In the genomic region with DNA sequence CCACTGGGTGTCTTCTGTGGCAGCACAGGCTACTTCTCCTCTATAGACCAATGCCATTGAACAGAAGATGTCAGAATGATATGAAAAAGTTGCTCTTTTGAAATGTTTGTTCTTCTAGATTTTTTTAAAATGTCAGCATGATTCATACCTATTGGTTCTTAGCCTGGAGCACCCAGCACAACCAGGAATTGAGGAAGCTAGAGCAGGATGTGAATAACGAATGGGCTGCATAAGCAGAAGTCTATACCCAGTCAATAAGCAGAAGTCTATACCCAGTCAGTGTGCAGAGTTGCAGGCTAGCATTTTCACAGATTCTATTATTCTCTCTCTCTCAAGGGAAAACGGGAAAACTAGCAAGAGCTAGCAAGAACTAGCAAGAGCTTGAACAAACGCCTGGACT, we compare ENCODE assay signal across 23 cellular contexts.
DNase-seq lines count a peak whose midpoint lies in the region; ATAC-seq, FAIRE-seq and TF ChIP-seq lines count a peak whose summit lies in the region.
"Had no signal": no experiment of that assay in that cellular context is flagged by ENCODE, and none has a peak within 500 bp of the region (broad histone marks: within the 10 kb centered on the region; RNA-seq: fewer than 3 reads in every experiment).

No MANE protein-coding gene starts in this region.

- no peaks in the 10 kb centered on the region for H3K27me3 Mint-ChIP-seq in activated T-cell treated with anti-CD3 and anti-CD28 coated beads, Interleukin-2, amount 50 U/mL, for 72 hours (ENCODE audit: low read depth)
- H3K27me3 Mint-ChIP-seq: activated CD4-positive, alpha-beta T cell treated with anti-CD3 and anti-CD28 coated beads, Interleukin-2, amount 10 ng/mL, durations not matched to agents 7 days and 5 days had no signal

- H3K9me3 ChIP-seq in endothelial cell of umbilical vein (replicated peaks; ENCODE audit: control insufficient read depth, insufficient read depth, low read length): no peaks in the 10 kb centered on the region
- no peaks in the 10 kb centered on the region for H3K9me3 ChIP-seq in prostate gland
- H3K9me3 ChIP-seq: BLaER1 treated with 17β-estradiol and CSF1 and Interleukin-3, amounts not matched to agents 10 nM and 100 nM; HAP-1; neutrophil; right atrium auricular region; tibial nerve had no signal

- H3K27ac ChIP-seq in endothelial cell of umbilical vein (ENCODE audit: insufficient read depth, low read depth, low read length): no peak overlapping the region
- H3K27ac ChIP-seq in prostate gland: no peak overlapping the region
- H3K27ac ChIP-seq: coronary artery, neutrophil, right atrium auricular region, tibial nerve had no signal

- no peaks in the 10 kb centered on the region for H3K9me1 ChIP-seq in endothelial cell of umbilical vein (replicated peaks; ENCODE audit: control insufficient read depth, extremely low read depth, insufficient read depth, low read length)

- H3K27me3 ChIP-seq in endothelial cell of umbilical vein (ENCODE audit: control insufficient read depth in 2 of 2, insufficient read depth in 2 of 2, low read length in 2 of 2): no peaks in the 10 kb centered on the region
- H3K27me3 ChIP-seq in prostate gland (replicated peaks; ENCODE audit: insufficient read depth): no peaks in the 10 kb centered on the region
- H3K27me3 ChIP-seq: BLaER1 treated with 17β-estradiol and CSF1 and Interleukin-3, amounts not matched to agents 10 nM and 100 nM; neutrophil; right atrium auricular region; tibial nerve had no signal

- intact Hi-C loops in endothelial cell of umbilical vein (cut with micrococcal nuclease) (no loop called here), prostate gland (cut with DNase I) (no loop called here)

- peaks cover 1 to 4% of the 10 kb centered on the region in 2 donors for H3K9me3 Mint-ChIP-seq in activated T-cell treated with anti-CD3 and anti-CD28 coated beads, Interleukin-2, amount 50 U/mL, for 72 hours

- no peaks in the 10 kb centered on the region for H3K36me3 ChIP-seq in endothelial cell of umbilical vein (ENCODE audit: control insufficient read depth in 2 of 2, extremely low read depth in 1 of 2, insufficient read depth in 2 of 2, low read length in 2 of 2)
- H3K36me3 ChIP-seq in prostate gland: no peaks in the 10 kb centered on the region
- H3K36me3 ChIP-seq: HAP-1, neutrophil, right atrium auricular region, tibial nerve had no signal

- ATAC-seq in activated T-cell treated with anti-CD3 and anti-CD28 coated beads, Interleukin-2, amount 50 U/mL, for 72 hours (replicated peaks in 1 of 2): no peak
- ATAC-seq: SK-N-SH treated with all-trans-retinoic acid at 6 μM for 48 hours had no signal

- no peaks in the 10 kb centered on the region for H3K4me1 ChIP-seq in endothelial cell of umbilical vein (ENCODE audit: control insufficient read depth, extremely low read depth, insufficient read depth, low read length)
- H3K4me1 ChIP-seq in prostate gland (replicated peaks): no peaks in the 10 kb centered on the region
- H3K4me1 ChIP-seq: right atrium auricular region, tibial nerve had no signal

- H4K20me1 ChIP-seq in endothelial cell of umbilical vein (replicated peaks; ENCODE audit: control insufficient read depth, extremely low read depth, insufficient read depth, low read length): no peaks in the 10 kb centered on the region
- H4K20me1 ChIP-seq: BLaER1 treated with 17β-estradiol and CSF1 and Interleukin-3, amounts not matched to agents 10 nM and 100 nM had no signal

- H3K4me2 ChIP-seq in endothelial cell of umbilical vein (ENCODE audit: insufficient read depth, low read length): no peak overlapping the region

- dilution Hi-C loops in endothelial cell of umbilical vein (cut with MboI; ENCODE audit: extremely low pct_ligation_motif_present, low sequenced_read_pairs): no loop called here

- CTCF ChIA-PET in endothelial cell of umbilical vein (lab: Charles Lee): no interaction called here

- TF ChIP-seq CTCF in endothelial cell of umbilical vein (IDR thresholded peaks at IDR 0.05; ENCODE audit: extremely low read depth in 1 of 2, insufficient read depth in 1 of 2, low read depth in 1 of 2, low read length in 2 of 2): no peak
- TF ChIP-seq CTCF in prostate gland (IDR thresholded peaks at IDR 0.05): no peak

- H3K4me1 Mint-ChIP-seq in activated T-cell treated with anti-CD3 and anti-CD28 coated beads, Interleukin-2, amount 50 U/mL, for 72 hours (ENCODE audit: low read depth): no peaks in the 10 kb centered on the region
- H3K4me1 Mint-ChIP-seq: activated CD4-positive, alpha-beta T cell treated with anti-CD3 and anti-CD28 coated beads, Interleukin-2, amount 10 ng/mL, durations not matched to agents 7 days and 5 days had no signal

- no peaks in the 10 kb centered on the region for H3K36me3 Mint-ChIP-seq in activated T-cell treated with anti-CD3 and anti-CD28 coated beads, Interleukin-2, amount 50 U/mL, for 72 hours (ENCODE audit: insufficient read depth in 2 of 2)

- TF ChIP-seq POLR2A in endothelial cell of umbilical vein (IDR thresholded peaks at IDR 0.05; ENCODE audit: low read depth, low read length) (no peak), prostate gland (IDR thresholded peaks at IDR 0.05) (no peak)

- POLR2A ChIA-PET in endothelial cell of umbilical vein (lab: Charles Lee): no interaction called here

- H3K9ac ChIP-seq in endothelial cell of umbilical vein (replicated peaks; ENCODE audit: extremely low read depth, insufficient read depth, low read length): no peak overlapping the region
- H3K9ac ChIP-seq: BLaER1 treated with 17β-estradiol and CSF1 and Interleukin-3, amounts not matched to agents 10 nM and 100 nM had no signal

- no TSS peak for BruUV-seq in endothelial cell of umbilical vein (replicated peaks; lab: Mats Ljungman, UMichigan)

- FAIRE-seq in endothelial cell of umbilical vein (lab: Jason Lieb, UNC): no peak
- no peak for FAIRE-seq in GM19239 (lab: Jason Lieb, UNC)
- FAIRE-seq: HTR-8/SVneo had no signal

- no peak overlapping the region for H3K4me3 Mint-ChIP-seq in activated T-cell treated with anti-CD3 and anti-CD28 coated beads, Interleukin-2, amount 50 U/mL, for 72 hours
- H3K4me3 Mint-ChIP-seq: activated CD4-positive, alpha-beta T cell treated with anti-CD3 and anti-CD28 coated beads, Interleukin-2, amount 10 ng/mL, durations not matched to agents 7 days and 5 days; activated naive CD4-positive, alpha-beta T cell treated with anti-CD3 and anti-CD28 coated beads for 36 hours had no signal

- H3K4me3 ChIP-seq in endothelial cell of umbilical vein (replicated peaks in 1 of 3; ENCODE audit: insufficient read depth in 1 of 3, low read depth in 1 of 3, low read length in 3 of 3) (no peak overlapping the region), prostate gland (no peak overlapping the region)
- H3K4me3 ChIP-seq: BLaER1 treated with 17β-estradiol and CSF1 and Interleukin-3, amounts not matched to agents 10 nM and 100 nM; coronary artery; HAP-1; right atrium auricular region; tibial nerve had no signal

- no peaks in the 10 kb centered on the region for H3K79me2 ChIP-seq in endothelial cell of umbilical vein (ENCODE audit: control insufficient read depth, insufficient read depth, low read length)

- no peak overlapping the region for H2AFZ ChIP-seq in endothelial cell of umbilical vein (ENCODE audit: low read depth, low read length)

- DNase-seq in NCI-H2171 treated with DMSO at 0.1 percent for 48 hours (lab: John Stamatoyannopoulos, UW) (peak; percentile 12), NCI-H2171 (lab: John Stamatoyannopoulos, UW) (no peak), NOMO-1 treated with dmso at 0.1 percent for 144 hours (lab: John Stamatoyannopoulos, UW; ENCODE audit: unreplicated experiment) (peak; percentile 60), endothelial cell of umbilical vein (ENCODE audit: low read depth, low spot score) (no peak), renal cortical epithelial cell (ENCODE audit: low read depth) (peak; percentile 21), GM19239 (ENCODE audit: insufficient read length, low spot score) (no peak), prostate gland (ENCODE audit: low spot score) (no peak)
- DNase-seq in activated T-cell treated with anti-CD3 and anti-CD28 coated beads, Interleukin-2, amount 50 U/mL, for 72 hours: no peak
- DNase-seq: 8988T; activated CD4-positive, alpha-beta T cell treated with anti-CD3 and anti-CD28 coated beads, Interleukin-2, amount 10 ng/mL, durations not matched to agents 7 days and 5 days; activated naive CD4-positive, alpha-beta T cell treated with anti-CD3 and anti-CD28 coated beads for 36 hours; midbrain; NCI-H2029; stimulated activated CD4-positive, alpha-beta T cell treated with anti-CD3 and anti-CD28 coated beads, Interleukin-15, amount 100 ng/mL, for 24 hours; stimulated activated naive CD4-positive, alpha-beta T cell treated with Interleukin-2 at 50 U/mL for 16 hours had no signal

- no peak overlapping the region for H3K27ac Mint-ChIP-seq in activated T-cell treated with anti-CD3 and anti-CD28 coated beads, Interleukin-2, amount 50 U/mL, for 72 hours
- H3K27ac Mint-ChIP-seq: activated CD4-positive, alpha-beta T cell treated with anti-CD3 and anti-CD28 coated beads, Interleukin-2, amount 10 ng/mL, durations not matched to agents 7 days and 5 days; activated naive CD4-positive, alpha-beta T cell treated with anti-CD3 and anti-CD28 coated beads for 36 hours had no signal

- 67% methylated on average over 3 of the region's 3 CpGs for WGBS in prostate gland

TF ChIP-seq in endothelial cell of umbilical vein, 7 proteins besides CTCF, POLR2A, EP300 and RAD21:
- TF ChIP-seq MYC (IDR thresholded peaks at IDR 0.05; ENCODE audit: low read depth, low read length) (no peak), FOS (IDR thresholded peaks at IDR 0.05; ENCODE audit: borderline replicate concordance, insufficient read depth, low read length) (peak; percentile 61), POLR2AphosphoS5 (IDR thresholded peaks at IDR 0.05; ENCODE audit: insufficient read depth, low read depth, low read length) (no peak), GATA2 (IDR thresholded peaks at IDR 0.05; ENCODE audit: insufficient read depth, insufficient read length, low read depth, low read length) (no peak), JUN (IDR thresholded peaks at IDR 0.05; ENCODE audit: borderline replicate concordance, insufficient read depth, insufficient read length, low read depth) (no peak)
- TF ChIP-seq, protein P1, sequence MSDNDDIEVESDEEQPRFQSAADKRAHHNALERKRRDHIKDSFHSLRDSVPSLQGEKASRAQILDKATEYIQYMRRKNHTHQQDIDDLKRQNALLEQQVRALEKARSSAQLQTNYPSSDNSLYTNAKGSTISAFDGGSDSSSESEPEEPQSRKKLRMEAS (IDR thresholded peaks at IDR 0.05; ENCODE audit: insufficient read depth, insufficient read length): no peak

Comparison
In these comparisons a context has a peak if more than half of its experiments do, and no peak if none do; other contexts are left out.
1. DNase-seq: peak in NCI-H2171 treated with DMSO at 0.1 percent for 48 hours (single experiment), NOMO-1 treated with dmso at 0.1 percent for 144 hours (single experiment) and renal cortical epithelial cell (single experiment); none in NCI-H2171 (single experiment), endothelial cell of umbilical vein (single experiment), GM19239 (single experiment), prostate gland (single experiment) and activated T-cell treated with anti-CD3 and anti-CD28 coated beads, Interleukin-2, amount 50 U/mL, for 72 hours (0 of 2).